In genomic region chr6:52360601-52361346, GRCh38 we compare ENCODE assay signal across 1 cellular context.
TF ChIP-seq lines count a peak whose summit lies in the region.

No MANE protein-coding gene starts in this region.

TF ChIP-seq in WTC11, 78 proteins besides CTCF, POLR2A, EP300 and RAD21 (continued from another document):
- TF ChIP-seq ERG (CRISPR knock-in tag; IDR thresholded peaks at IDR 0.05) = no peak
